8 cellular contexts compared by ENCODE assay signal in genomic region chr4:56978750-56979303, GRCh38. TPM values are rescaled to one million over a fixed set of nuclear protein-coding genes. Genes with fewer than 3 reads are reported as not detected.
DNase-seq lines count a peak whose midpoint lies in the region; ATAC-seq and TF ChIP-seq lines count a peak whose summit lies in the region.

Gene POLR2B (plus strand): TSS chr4:56978896. CDS start chr4:56978986, 90 bp downstream.

- H2AFZ ChIP-seq in trophoblast cell (ENCODE audit: insufficient read depth, low read length, poor library complexity) = peak within 1 kb of the TSS; percentile 88

- TF ChIP-seq EP300 in transverse colon (IDR thresholded peaks at IDR 0.05; ENCODE audit: low read depth) = no peak

- H3K27me3 ChIP-seq in trophoblast cell (ENCODE audit: insufficient read depth, low read length) = no peaks in the 10 kb centered on the region
- no peaks in the 10 kb centered on the region for H3K27me3 ChIP-seq in transverse colon

- H2AK5ac ChIP-seq in trophoblast cell (ENCODE audit: low read length) = peak within 1 kb of the TSS; percentile 39

- H4K12ac ChIP-seq in trophoblast cell (ENCODE audit: low read depth, low read length) = peak within 1 kb of the TSS; percentile 90

- peak within 1 kb of the TSS; percentile 74 for H3K14ac ChIP-seq in trophoblast cell (ENCODE audit: low read length)

- peak; percentile 87 for DNase-seq in NCI-H1105 treated with DMSO at 0.1 percent for 48 hours (lab: John Stamatoyannopoulos, UW)
- peak; percentile 85 to 90 for DNase-seq in SW 1271 (lab: John Stamatoyannopoulos, UW)
- DNase-seq in activated naive CD8-positive, alpha-beta T cell treated with anti-CD3 and anti-CD28 coated beads, Interleukin-2, amount 50 U/mL, for 16 hours (ENCODE audit: low read depth, low spot score) = peak; percentile 64
- DNase-seq in Right ventricle myocardium superior = peak; percentile 97
- DNase-seq in trophoblast cell = peak; percentile 98 to 100
- peak; percentile 96 for DNase-seq in transverse colon

- no CpG with 5 or more reads among the region's 37 CpGs for WGBS in trophoblast cell (ENCODE audit: extremely low coverage, insufficient coverage, insufficient read length)
- 0% methylated on average over 14 to 37 of the region's 37 CpGs for WGBS in transverse colon (ENCODE audit: low coverage in 1 of 2), 2 donors

- in situ Hi-C loops in transverse colon (cut with MboI; ENCODE audit: low pct_ligation_motif_present in 1 of 4, low pct_unique_long_range_greater_than_20kb in 1 of 4, low sequenced_read_pairs in 3 of 4) = no loop called here

- H3K36me3 ChIP-seq in trophoblast cell (ENCODE audit: control insufficient read depth in 1 of 2, insufficient read depth in 2 of 2, low read length in 2 of 2) (peaks cover 4% of the 10 kb centered on the region in 2 experiments), transverse colon (peaks cover 0 to 6% (median 2%) of the 10 kb centered on the region in 4 donors)

- no peak within 1 kb of the TSS for H2BK12ac ChIP-seq in trophoblast cell (ENCODE audit: low read length)

- no peak within 1 kb of the TSS for H2BK120ac ChIP-seq in trophoblast cell (ENCODE audit: insufficient read depth, low read length, poor library complexity)

- peaks cover 30% of the 10 kb centered on the region for H3K79me2 ChIP-seq in trophoblast cell (ENCODE audit: control insufficient read depth, insufficient read depth, low read length, poor library complexity)

- no peak within 1 kb of the TSS for H3K23ac ChIP-seq in trophoblast cell (ENCODE audit: low read length)

- peaks cover 0 to 7% of the 10 kb centered on the region in 2 experiments for H3K4me1 ChIP-seq in trophoblast cell (ENCODE audit: control insufficient read depth in 1 of 2, insufficient read depth in 2 of 2, low read length in 2 of 2)
- peaks cover 14 to 53% (median 42%) of the 10 kb centered on the region in 4 donors for H3K4me1 ChIP-seq in transverse colon

- peak within 1 kb of the TSS; percentile 98 for H3K4me2 ChIP-seq in trophoblast cell (ENCODE audit: low read length)

- H3K4me3 ChIP-seq in trophoblast cell (ENCODE audit: low read depth, low read length) (peak within 1 kb of the TSS; percentile 97), transverse colon (peak within 1 kb of the TSS; percentile 46 to 96 (median 78))

- H4K8ac ChIP-seq in trophoblast cell (ENCODE audit: low read depth, low read length) = peak within 1 kb of the TSS; percentile 97

- no peak for TF ChIP-seq CTCF in transverse colon (IDR thresholded peaks at IDR 0.05)

- TF ChIP-seq POLR2A in GM10847 (IDR thresholded peaks at IDR 0.05; ENCODE audit: extremely low read depth, insufficient read length) (peak; percentile 72), transverse colon (IDR thresholded peaks at IDR 0.05) (peak; percentile 86)

- H3K9ac ChIP-seq in trophoblast cell (ENCODE audit: low read length) = peak within 1 kb of the TSS; percentile 96

- H3K9me3 ChIP-seq in trophoblast cell (ENCODE audit: insufficient read depth, low read depth, low read length) (no peaks in the 10 kb centered on the region), transverse colon (no peaks in the 10 kb centered on the region)

- peak within 1 kb of the TSS; percentile 24 for H3K18ac ChIP-seq in trophoblast cell (ENCODE audit: low read length)

- peak; percentile 53 for ATAC-seq in HG02642 (IDR thresholded peaks at IDR 0.05; ENCODE audit: poor library complexity, unreplicated experiment)
- ATAC-seq in Right ventricle myocardium superior (ENCODE audit: poor library complexity) = peak; percentile 94

- intact Hi-C loops in Right ventricle myocardium superior (cut with DNase I) (no loop called here), transverse colon (cut with DNase I; ENCODE audit: low total_unique reads) (loop anchor here (5.0 kb wide), 1 partner anchor 72 kb away; the partner anchor contains the start of gene REST)

- peak within 1 kb of the TSS; percentile 71 for H2BK5ac ChIP-seq in trophoblast cell (ENCODE audit: low read depth, low read length, poor library complexity)

- peaks cover 12% of the 10 kb centered on the region for H3K79me1 ChIP-seq in trophoblast cell (ENCODE audit: low read length)

- H3K27ac ChIP-seq in trophoblast cell (ENCODE audit: low read depth, low read length) (peak within 1 kb of the TSS; percentile 91), transverse colon (peak within 1 kb of the TSS; percentile 96 to 98 (median 97))

- H4K91ac ChIP-seq in trophoblast cell (ENCODE audit: low read depth, low read length) = peak within 1 kb of the TSS; percentile 69

- peak within 1 kb of the TSS; percentile 81 for H3K4ac ChIP-seq in trophoblast cell (ENCODE audit: low read depth, low read length)

RNA-seq across cellular contexts. Expression of gene POLR2B, which starts in this region (rescaled TPM):
- total RNA-seq in Right ventricle myocardium superior (71.6 TPM), transverse colon (10 to 100 TPM; 39.8 to 74.8 (median 53.4) TPM)
- 67.1 and 67.9 TPM in 2 replicates for polyA plus RNA-seq in trophoblast cell (2013)

Comparison
In these comparisons a context has a peak if more than half of its experiments do, and no peak if none do; other contexts are left out.
1. Peak in every context shown above with its lines: DNase-seq, ATAC-seq, H3K4me3 ChIP-seq and H3K27ac ChIP-seq.